Comparison of ENCODE assay signal across 2 cellular contexts in genomic region chr2:27323592-27324285, GRCh38.
A peak's percentile ranks its signal among the peaks of the same experiment; 100 is the strongest.
TF ChIP-seq lines count a peak whose summit lies in the region.

No MANE protein-coding gene starts in this region.

TF ChIP-seq in HepG2, 621 proteins besides CTCF, POLR2A, EP300 and RAD21 (continues in another document):
- TF ChIP-seq USF2 (IDR thresholded peaks at IDR 0.05; ENCODE audit: low read depth, low read length) (no peak), USF2 (CRISPR knock-in tag; IDR thresholded peaks at IDR 0.05; ENCODE audit: borderline replicate concordance) (no peak), ETS1 (CRISPR knock-in tag; IDR thresholded peaks at IDR 0.05) (no peak), GATA4 (IDR thresholded peaks at IDR 0.05; ENCODE audit: borderline replicate concordance, low read depth) (no peak), ARNT2 (CRISPR knock-in tag; IDR thresholded peaks at IDR 0.05; ENCODE audit: low read depth) (no peak), GPN1 (CRISPR knock-in tag; IDR thresholded peaks at IDR 0.05; ENCODE audit: borderline replicate concordance) (no peak), ZNF605 (CRISPR knock-in tag; IDR thresholded peaks at IDR 0.05) (0 out of 2 replicates have a peak, but pooled peaks have one; percentile 3), KAT7 (CRISPR knock-in tag; IDR thresholded peaks at IDR 0.05; ENCODE audit: borderline replicate concordance) (no peak), HDAC2 (CRISPR knock-in tag; IDR thresholded peaks at IDR 0.05) (no peak), ZMAT5 (CRISPR knock-in tag; IDR thresholded peaks at IDR 0.05; ENCODE audit: borderline replicate concordance, low read depth) (no peak), TBX3 (IDR thresholded peaks at IDR 0.05; ENCODE audit: borderline replicate concordance) (no peak), PAXIP1 (CRISPR knock-in tag; conservative IDR thresholded peaks at IDR 0.05) (no peak), CENPX (CRISPR knock-in tag; IDR thresholded peaks at IDR 0.05) (no peak), ZNF737 (CRISPR knock-in tag; IDR thresholded peaks at IDR 0.05; ENCODE audit: borderline replicate concordance) (no peak), ZNF878 (CRISPR knock-in tag; IDR thresholded peaks at IDR 0.05) (0 out of 2 replicates have a peak, but pooled peaks have one; percentile 44), ZNF740 (CRISPR knock-in tag; IDR thresholded peaks at IDR 0.05) (no peak), ZNF747 (CRISPR knock-in tag; IDR thresholded peaks at IDR 0.05; ENCODE audit: borderline replicate concordance) (no peak), RARA (CRISPR knock-in tag; IDR thresholded peaks at IDR 0.05) (0 out of 2 replicates have a peak, but pooled peaks have one; percentile 1), ESRRA (CRISPR knock-in tag; IDR thresholded peaks at IDR 0.05; ENCODE audit: low read depth) (0 out of 2 replicates have a peak, but pooled peaks have one; percentile 16), ZNF816 (CRISPR knock-in tag; IDR thresholded peaks at IDR 0.05; ENCODE audit: borderline replicate concordance) (no peak)

TF ChIP-seq in GM12891, 5 proteins besides CTCF, POLR2A, EP300 and RAD21:
- TF ChIP-seq POLR2AphosphoS5 (IDR thresholded peaks at IDR 0.05; ENCODE audit: low read depth, low read length) (no peak; the same call in 1 of the 2 replicates), PAX5 (IDR thresholded peaks at IDR 0.05; ENCODE audit: insufficient read depth, low read length, severe bottlenecking) (no peak), TAF1 (IDR thresholded peaks at IDR 0.05; ENCODE audit: low read depth, low read length) (no peak), SPI1 (IDR thresholded peaks at IDR 0.05; ENCODE audit: low read depth, low read length) (no peak), POU2F2 (IDR thresholded peaks at IDR 0.05; ENCODE audit: low read depth, low read length) (no peak)
